ENCODE assay signal across 9 cellular contexts in genomic region chr6:13278184-13278583, GRCh38. TPM values are rescaled to one million over a fixed set of nuclear protein-coding genes. Genes with fewer than 3 reads are reported as not detected.
A peak's percentile ranks its signal among the peaks of the same experiment; 100 is the strongest.
DNase-seq lines count a peak whose midpoint lies in the region; ATAC-seq, FAIRE-seq and TF ChIP-seq lines count a peak whose summit lies in the region.
"Had no signal": no experiment of that assay in that cellular context is flagged by ENCODE, and none has a peak within 500 bp of the region (broad histone marks: within the 10 kb centered on the region; RNA-seq: fewer than 3 reads in every experiment).

No MANE protein-coding gene starts in this region.

- intact Hi-C loops in activated naive CD4-positive, alpha-beta T cell treated with anti-CD3 and anti-CD28 coated beads for 36 hours (cut with micrococcal nuclease): no loop called here
- intact Hi-C loops in endothelial cell of umbilical vein (cut with micrococcal nuclease) (loop anchor here (1.0 kb wide), 2 partner anchors 83 to 367 kb away; no protein-coding TSS in a partner anchor), head of caudate nucleus (cut with DNase I) (no loop called here)

- no peaks in the 10 kb centered on the region for H3K9me1 ChIP-seq in endothelial cell of umbilical vein (replicated peaks; ENCODE audit: control insufficient read depth, extremely low read depth, insufficient read depth, low read length)

- H4K20me1 ChIP-seq in endothelial cell of umbilical vein (replicated peaks; ENCODE audit: control insufficient read depth, extremely low read depth, insufficient read depth, low read length): no peaks in the 10 kb centered on the region

- H3K36me3 ChIP-seq in endothelial cell of umbilical vein (ENCODE audit: control insufficient read depth in 2 of 2, extremely low read depth in 1 of 2, insufficient read depth in 2 of 2, low read length in 2 of 2): no peaks in the 10 kb centered on the region

- DNase-seq in activated naive CD4-positive, alpha-beta T cell treated with anti-CD3 and anti-CD28 coated beads for 36 hours: peak; percentile 33
- DNase-seq in activated naive CD4-positive, alpha-beta T cell treated with anti-CD3 and anti-CD28 coated beads, Interleukin-2, amount 50 U/mL, for 16 hours: no peak
- DNase-seq in NB4 (ENCODE audit: low read depth): peak; percentile 56
- DNase-seq in endothelial cell of umbilical vein (ENCODE audit: low read depth, low spot score): no peak
- no peak for DNase-seq in stimulated activated naive B cell treated with anti-CD40 and anti-IgM and Interleukin-4, amounts not matched to agents 10 μg/mL and 1 μg/mL and 100 μg/mL, for 72 hours
- DNase-seq in head of caudate nucleus: no peak
- DNase-seq: NCI-H345 had no signal

- TF ChIP-seq POLR2A in NB4 (IDR thresholded peaks at IDR 0.05; ENCODE audit: extremely low read depth, insufficient read length) (no peak), endothelial cell of umbilical vein (IDR thresholded peaks at IDR 0.05; ENCODE audit: low read depth, low read length) (no peak)

- no peak overlapping the region for H3K4me2 ChIP-seq in endothelial cell of umbilical vein (ENCODE audit: insufficient read depth, low read length)

- H3K79me2 ChIP-seq in endothelial cell of umbilical vein (ENCODE audit: control insufficient read depth, insufficient read depth, low read length): no peaks in the 10 kb centered on the region

- H3K36me3 Mint-ChIP-seq in activated naive CD4-positive, alpha-beta T cell treated with anti-CD3 and anti-CD28 coated beads for 36 hours (ENCODE audit: low read depth): no peaks in the 10 kb centered on the region
- H3K36me3 Mint-ChIP-seq in stimulated activated naive B cell treated with anti-CD40 and anti-IgM and Interleukin-4, amounts not matched to agents 10 μg/mL and 1 μg/mL and 100 μg/mL, for 72 hours: peaks cover 60 to 84% of the 10 kb centered on the region in 2 donors

- H3K27me3 Mint-ChIP-seq in activated naive CD4-positive, alpha-beta T cell treated with anti-CD3 and anti-CD28 coated beads for 36 hours (ENCODE audit: low read depth): no peaks in the 10 kb centered on the region
- no peaks in the 10 kb centered on the region for H3K27me3 Mint-ChIP-seq in stimulated activated naive B cell treated with anti-CD40 and anti-IgM and Interleukin-4, amounts not matched to agents 10 μg/mL and 1 μg/mL and 100 μg/mL, for 72 hours

- H3K27ac Mint-ChIP-seq in activated naive CD4-positive, alpha-beta T cell treated with anti-CD3 and anti-CD28 coated beads for 36 hours: no peak overlapping the region
- H3K27ac Mint-ChIP-seq in stimulated activated naive B cell treated with anti-CD40 and anti-IgM and Interleukin-4, amounts not matched to agents 10 μg/mL and 1 μg/mL and 100 μg/mL, for 72 hours: peak overlapping the region; percentile 85

- no peaks in the 10 kb centered on the region for H3K9me3 Mint-ChIP-seq in activated naive CD4-positive, alpha-beta T cell treated with anti-CD3 and anti-CD28 coated beads for 36 hours
- H3K9me3 Mint-ChIP-seq in stimulated activated naive B cell treated with anti-CD40 and anti-IgM and Interleukin-4, amounts not matched to agents 10 μg/mL and 1 μg/mL and 100 μg/mL, for 72 hours: no peaks in the 10 kb centered on the region

- FAIRE-seq in endothelial cell of umbilical vein (lab: Jason Lieb, UNC): peak; percentile 12

- H3K4me3 ChIP-seq in NB4 (ENCODE audit: low read depth, low read length) (no peak overlapping the region), endothelial cell of umbilical vein (replicated peaks in 1 of 3; ENCODE audit: insufficient read depth in 1 of 3, low read depth in 1 of 3, low read length in 3 of 3) (no peak overlapping the region)

- dilution Hi-C loops in endothelial cell of umbilical vein (cut with MboI; ENCODE audit: extremely low pct_ligation_motif_present, low sequenced_read_pairs): no loop called here

- peaks cover 23% of the 10 kb centered on the region for H3K4me1 Mint-ChIP-seq in activated naive CD4-positive, alpha-beta T cell treated with anti-CD3 and anti-CD28 coated beads for 36 hours (ENCODE audit: low read depth)
- H3K4me1 Mint-ChIP-seq in stimulated activated naive B cell treated with anti-CD40 and anti-IgM and Interleukin-4, amounts not matched to agents 10 μg/mL and 1 μg/mL and 100 μg/mL, for 72 hours: peaks cover 43 to 78% of the 10 kb centered on the region in 2 donors

- no TSS peak for BruUV-seq in endothelial cell of umbilical vein (replicated peaks; lab: Mats Ljungman, UMichigan)

- CTCF ChIA-PET in activated naive CD4-positive, alpha-beta T cell treated with anti-CD3 and anti-CD28 coated beads for 36 hours (lab: Charles Lee): interaction anchor here (0.6 to 1.0 kb wide), 2 partner anchors 77 to 80 kb away, joined by 3 to 6 read pairs; no protein-coding TSS in a partner anchor
- CTCF ChIA-PET in endothelial cell of umbilical vein (lab: Charles Lee): interaction anchor here (1.1 to 2.1 kb wide), 4 partner anchors 20 to 366 kb away, joined by 3 to 9 read pairs (median 6); no protein-coding TSS in a partner anchor

- no peaks in the 10 kb centered on the region for H3K9me3 ChIP-seq in endothelial cell of umbilical vein (replicated peaks; ENCODE audit: control insufficient read depth, insufficient read depth, low read length)

- H3K9ac ChIP-seq in endothelial cell of umbilical vein (replicated peaks; ENCODE audit: extremely low read depth, insufficient read depth, low read length): no peak overlapping the region

- POLR2A ChIA-PET in endothelial cell of umbilical vein (lab: Charles Lee): no interaction called here

- H3K4me3 Mint-ChIP-seq in activated naive CD4-positive, alpha-beta T cell treated with anti-CD3 and anti-CD28 coated beads for 36 hours: no peak overlapping the region
- peak overlapping the region; percentile 66 to 72 for H3K4me3 Mint-ChIP-seq in stimulated activated naive B cell treated with anti-CD40 and anti-IgM and Interleukin-4, amounts not matched to agents 10 μg/mL and 1 μg/mL and 100 μg/mL, for 72 hours

- H3K27me3 ChIP-seq in endothelial cell of umbilical vein (ENCODE audit: control insufficient read depth in 2 of 2, insufficient read depth in 2 of 2, low read length in 2 of 2): no peaks in the 10 kb centered on the region

- TF ChIP-seq CTCF in NB4 (IDR thresholded peaks at IDR 0.05; ENCODE audit: low read depth, low read length): peak; percentile 48
- peak in 1 of 2 donors; percentile 29 for TF ChIP-seq CTCF in endothelial cell of umbilical vein (IDR thresholded peaks at IDR 0.05; ENCODE audit: extremely low read depth in 1 of 2, insufficient read depth in 1 of 2, low read depth in 1 of 2, low read length in 2 of 2)

- peak; percentile 19 to 35 for ATAC-seq in stimulated activated naive B cell treated with anti-CD40 and anti-IgM and Interleukin-4, amounts not matched to agents 10 μg/mL and 1 μg/mL and 100 μg/mL, for 72 hours (replicated peaks)
- ATAC-seq in GM21381 (IDR thresholded peaks at IDR 0.05; ENCODE audit: unreplicated experiment) (no peak), GM21515 (IDR thresholded peaks at IDR 0.05; ENCODE audit: unreplicated experiment) (no peak)

- no peak overlapping the region for H2AFZ ChIP-seq in endothelial cell of umbilical vein (ENCODE audit: low read depth, low read length)

- no peak overlapping the region for H3K27ac ChIP-seq in endothelial cell of umbilical vein (ENCODE audit: insufficient read depth, low read depth, low read length)

- no peaks in the 10 kb centered on the region for H3K4me1 ChIP-seq in endothelial cell of umbilical vein (ENCODE audit: control insufficient read depth, extremely low read depth, insufficient read depth, low read length)

TF ChIP-seq in endothelial cell of umbilical vein, 7 proteins besides CTCF, POLR2A, EP300 and RAD21:
- no peak for TF ChIP-seq EZH2 (IDR thresholded peaks at IDR 0.05; ENCODE audit: borderline replicate concordance, low read depth, low read length, severe bottlenecking)
- TF ChIP-seq POLR2AphosphoS5 (IDR thresholded peaks at IDR 0.05; ENCODE audit: insufficient read depth, low read depth, low read length): no peak

RNA-seq across cellular contexts. Expression of gene TBC1D7, which starts 50.2 kb away (rescaled TPM):
- 10 to 100 TPM; 25.4 to 27.1 TPM for total RNA-seq in activated naive CD4-positive, alpha-beta T cell treated with anti-CD3 and anti-CD28 coated beads for 36 hours
- total RNA-seq in endothelial cell of umbilical vein: 26.6 and 28.1 TPM in 2 replicates
- polyA plus RNA-seq in endothelial cell of umbilical vein: 22.5 and 26.6 TPM in 2 replicates
- 35.1 and 38.6 TPM in 2 replicates for polyA plus RNA-seq in endothelial cell of umbilical vein (2011; cell fraction: cytosol; rRNA removed)
- 33.5 and 40.5 TPM in 2 replicates for polyA plus RNA-seq in endothelial cell of umbilical vein (2011; cell fraction: nucleus; rRNA removed)
- polyA plus RNA-seq in endothelial cell of umbilical vein (2012): 27.8 and 30.5 TPM in 2 replicates
- 45.1 and 63.4 TPM in 2 replicates for polyA minus RNA-seq in endothelial cell of umbilical vein
- 9.8 TPM for polyA minus RNA-seq in endothelial cell of umbilical vein (2011; cell fraction: cytosol; rRNA and poly(A)+ RNA removed)
- 34.9 and 50.3 TPM in 2 replicates for polyA minus RNA-seq in endothelial cell of umbilical vein (2011; cell fraction: nucleus; rRNA and poly(A)+ RNA removed)

Comparison
In these comparisons a context has a peak if more than half of its experiments do, and no peak if none do; other contexts are left out.
1. DNase-seq: peak in activated naive CD4-positive, alpha-beta T cell treated with anti-CD3 and anti-CD28 coated beads for 36 hours (single experiment) and NB4 (single experiment); none in activated naive CD4-positive, alpha-beta T cell treated with anti-CD3 and anti-CD28 coated beads, Interleukin-2, amount 50 U/mL, for 16 hours (single experiment), endothelial cell of umbilical vein (single experiment), stimulated activated naive B cell treated with anti-CD40 and anti-IgM and Interleukin-4, amounts not matched to agents 10 μg/mL and 1 μg/mL and 100 μg/mL, for 72 hours (single experiment) and head of caudate nucleus (0 of 42).
2. ATAC-seq: peak in stimulated activated naive B cell treated with anti-CD40 and anti-IgM and Interleukin-4, amounts not matched to agents 10 μg/mL and 1 μg/mL and 100 μg/mL, for 72 hours (2 of 2); none in GM21381 (single experiment) and GM21515 (single experiment).